Comparison of ENCODE assay signal across 12 cellular contexts in the genomic region with DNA sequence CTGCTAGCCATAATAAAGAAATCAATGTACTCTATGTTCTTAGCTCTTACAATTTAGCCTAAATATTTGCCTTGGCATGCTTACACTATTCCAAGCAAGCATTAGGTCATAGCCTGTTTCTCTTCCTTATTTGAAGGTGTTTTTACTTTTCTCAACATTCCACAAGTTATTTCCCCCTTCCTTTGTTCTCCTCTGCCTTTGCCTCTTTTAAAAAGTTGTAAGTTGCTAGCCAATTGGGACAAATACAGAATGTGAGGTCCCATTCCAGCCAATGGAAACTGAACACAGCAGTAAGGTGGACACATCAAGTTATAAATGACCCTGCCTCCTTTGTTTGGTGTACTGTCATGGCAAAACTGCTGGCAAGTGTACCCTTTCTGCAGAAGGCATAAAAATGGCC. TPM values are rescaled to one million over a fixed set of nuclear protein-coding genes. Genes with fewer than 3 reads are reported as not detected.
DNase-seq lines count a peak whose midpoint lies in the region; TF ChIP-seq lines count a peak whose summit lies in the region.
"Not testable (repeated sequence)": the region's sequence is repeated elsewhere in the genome, so short reads cannot be mapped to it uniquely, and the experiment has no call there.
"Had no signal": no experiment of that assay in that cellular context is flagged by ENCODE, and none has a peak within 500 bp of the region (broad histone marks: within the 10 kb centered on the region; RNA-seq: fewer than 3 reads in every experiment).

No MANE protein-coding gene starts in this region.

- peak overlapping the region; percentile 98 for H2BK120ac ChIP-seq in trophoblast cell (ENCODE audit: insufficient read depth, low read length, poor library complexity)

- peak overlapping the region; percentile 54 for H4K12ac ChIP-seq in trophoblast cell (ENCODE audit: low read depth, low read length)

- peak overlapping the region; percentile 90 for H3K14ac ChIP-seq in trophoblast cell (ENCODE audit: low read length)

- peak overlapping the region; percentile 69 for H2AK5ac ChIP-seq in trophoblast cell (ENCODE audit: low read length)

- H3K4me2 ChIP-seq in trophoblast cell (ENCODE audit: low read length) = peak overlapping the region; percentile 15

- not testable (repeated sequence) for H3K79me2 ChIP-seq in trophoblast cell (ENCODE audit: control insufficient read depth, insufficient read depth, low read length, poor library complexity)

- intact Hi-C loops in uterus (cut with DNase I; ENCODE audit: low total_unique reads) = not testable (repeated sequence)

- H3K4me1 ChIP-seq in ectodermal cell (ENCODE audit: control insufficient read depth, insufficient read depth, low read length) (peaks cover 13% of the 10 kb centered on the region), trophoblast cell (ENCODE audit: control insufficient read depth in 1 of 2, insufficient read depth in 2 of 2, low read length in 2 of 2) (peaks cover 13 to 19% of the 10 kb centered on the region in 2 experiments)
- H3K4me1 ChIP-seq in uterus = not testable (repeated sequence)

- H3K27me3 ChIP-seq in ectodermal cell (ENCODE audit: control insufficient read depth, insufficient read depth, low read length, poor library complexity, severe bottlenecking); trophoblast cell (ENCODE audit: insufficient read depth, low read length); uterus: not testable (repeated sequence)

- H2BK5ac ChIP-seq in trophoblast cell (ENCODE audit: low read depth, low read length, poor library complexity) = peak overlapping the region; percentile 96

- not testable (repeated sequence) for H3K23ac ChIP-seq in trophoblast cell (ENCODE audit: low read length)

- TF ChIP-seq POLR2A in uterus (IDR thresholded peaks at IDR 0.05) = not testable (repeated sequence)

- H4K91ac ChIP-seq in trophoblast cell (ENCODE audit: low read depth, low read length) = peak overlapping the region; percentile 94

- H2BK12ac ChIP-seq in trophoblast cell (ENCODE audit: low read length) = peak overlapping the region; percentile 95

- H3K9ac ChIP-seq in trophoblast cell (ENCODE audit: low read length) = not testable (repeated sequence)

- H3K27ac ChIP-seq in ectodermal cell (ENCODE audit: insufficient read depth, low read depth, low read length, poor library complexity, severe bottlenecking) = peak overlapping the region; percentile 95
- peak overlapping the region; percentile 95 for H3K27ac ChIP-seq in trophoblast cell (ENCODE audit: low read depth, low read length)
- H3K27ac ChIP-seq in uterus = peak overlapping the region; percentile 66 to 70

- H3K36me3 ChIP-seq in ectodermal cell (ENCODE audit: control insufficient read depth, insufficient read depth, low read length); trophoblast cell (ENCODE audit: control insufficient read depth in 1 of 2, insufficient read depth in 2 of 2, low read length in 2 of 2); uterus: not testable (repeated sequence)

- peaks cover 20% of the 10 kb centered on the region for H3K79me1 ChIP-seq in trophoblast cell (ENCODE audit: low read length)

- peak overlapping the region; percentile 90 for H4K8ac ChIP-seq in trophoblast cell (ENCODE audit: low read depth, low read length)

- not testable (repeated sequence) for H3K4me3 ChIP-seq in LNCaP clone FGC (ENCODE audit: low read depth, low read length); astrocyte of the cerebellum (ENCODE audit: low read depth, low read length); ectodermal cell (ENCODE audit: insufficient read depth, low read depth, low read length); trophoblast cell (ENCODE audit: low read depth, low read length); uterus

- H3K4ac ChIP-seq in trophoblast cell (ENCODE audit: low read depth, low read length) = peak overlapping the region; percentile 89

- not testable (repeated sequence) for H2AFZ ChIP-seq in trophoblast cell (ENCODE audit: insufficient read depth, low read length, poor library complexity)

- H3K18ac ChIP-seq in trophoblast cell (ENCODE audit: low read length) = not testable (repeated sequence)

- H3K9me3 ChIP-seq in ectodermal cell (ENCODE audit: control insufficient read depth, low read length); trophoblast cell (ENCODE audit: insufficient read depth, low read depth, low read length); uterus: not testable (repeated sequence)

- DNase-seq in EH (ENCODE audit: low read depth) (peak; percentile 79), LNCaP clone FGC (ENCODE audit: low read depth) (peak; percentile 82), astrocyte of the cerebellum (ENCODE audit: low read depth) (peak; percentile 63), fibroblast of the conjunctiva (ENCODE audit: low read depth) (peak; percentile 36), kidney glomerular epithelial cell (lab: John Stamatoyannopoulos, UW) (peak; percentile 20)
- not testable (repeated sequence) for DNase-seq in trophoblast cell, uterus

- TF ChIP-seq CTCF in LNCaP clone FGC (IDR thresholded peaks at IDR 0.05; ENCODE audit: control insufficient read depth, extremely low read depth, insufficient read depth); astrocyte of the cerebellum (IDR thresholded peaks at IDR 0.05; ENCODE audit: low read depth, low read length, missing control alignments); uterus (IDR thresholded peaks at IDR 0.05): not testable (repeated sequence)

- in situ Hi-C loops in astrocyte of the cerebellum (cut with HindIII; ENCODE audit: low sequenced_read_pairs) = not testable (repeated sequence)

RNA-seq across cellular contexts. Expression of gene FMO1, which starts 28.9 kb away (rescaled TPM):
- 0.39 TPM for polyA plus RNA-seq in ectodermal cell (2013, experiment 1 of 4)
- 0.21 TPM for polyA plus RNA-seq in ectodermal cell (2013, experiment 2 of 4)
- 0.27 TPM for polyA plus RNA-seq in ectodermal cell (2013, experiment 3 of 4)
- 0.36 TPM for polyA plus RNA-seq in ectodermal cell (2013, experiment 4 of 4)
- 0.06 and 0.07 TPM in 2 replicates for polyA plus RNA-seq in trophoblast cell (2013)
- 10 to 100 TPM in 1 of 4 donors, 1 to 10 TPM in 2, under 1 TPM in 1; 0.77 to 14.1 (median 2.7) TPM for total RNA-seq in uterus
- total RNA-seq: Calu3; mononuclear cell; neural crest cell; T-helper 1 cell treated with Interleukin-12 subunit alpha and Interleukin-12 subunit beta and Interleukin-4 antibody, amounts not matched to agents 30 ng/mL and 1 ng/mL, for 36 hours had no signal

RNA-seq across cellular contexts. Expression of gene FMO2, which starts 34.2 kb away (rescaled TPM):
- 0.22 TPM for polyA plus RNA-seq in ectodermal cell (2013, experiment 1 of 4)
- polyA plus RNA-seq in ectodermal cell (2013, experiment 2 of 4) = 0.27 TPM
- polyA plus RNA-seq in ectodermal cell (2013, experiment 3 of 4) = 0.27 TPM
- polyA plus RNA-seq in ectodermal cell (2013, experiment 4 of 4) = 0.45 TPM
- polyA plus RNA-seq in trophoblast cell (2013) = 0.04 and 0.19 TPM in 2 replicates
- 10 to 100 TPM in 3 of 4 donors, 1 to 10 TPM in 1; 1.9 to 74.4 (median 29.4) TPM for total RNA-seq in uterus
- total RNA-seq: Calu3; mononuclear cell; neural crest cell; T-helper 1 cell treated with Interleukin-12 subunit alpha and Interleukin-12 subunit beta and Interleukin-4 antibody, amounts not matched to agents 30 ng/mL and 1 ng/mL, for 36 hours had no signal
